In the genomic region with DNA sequence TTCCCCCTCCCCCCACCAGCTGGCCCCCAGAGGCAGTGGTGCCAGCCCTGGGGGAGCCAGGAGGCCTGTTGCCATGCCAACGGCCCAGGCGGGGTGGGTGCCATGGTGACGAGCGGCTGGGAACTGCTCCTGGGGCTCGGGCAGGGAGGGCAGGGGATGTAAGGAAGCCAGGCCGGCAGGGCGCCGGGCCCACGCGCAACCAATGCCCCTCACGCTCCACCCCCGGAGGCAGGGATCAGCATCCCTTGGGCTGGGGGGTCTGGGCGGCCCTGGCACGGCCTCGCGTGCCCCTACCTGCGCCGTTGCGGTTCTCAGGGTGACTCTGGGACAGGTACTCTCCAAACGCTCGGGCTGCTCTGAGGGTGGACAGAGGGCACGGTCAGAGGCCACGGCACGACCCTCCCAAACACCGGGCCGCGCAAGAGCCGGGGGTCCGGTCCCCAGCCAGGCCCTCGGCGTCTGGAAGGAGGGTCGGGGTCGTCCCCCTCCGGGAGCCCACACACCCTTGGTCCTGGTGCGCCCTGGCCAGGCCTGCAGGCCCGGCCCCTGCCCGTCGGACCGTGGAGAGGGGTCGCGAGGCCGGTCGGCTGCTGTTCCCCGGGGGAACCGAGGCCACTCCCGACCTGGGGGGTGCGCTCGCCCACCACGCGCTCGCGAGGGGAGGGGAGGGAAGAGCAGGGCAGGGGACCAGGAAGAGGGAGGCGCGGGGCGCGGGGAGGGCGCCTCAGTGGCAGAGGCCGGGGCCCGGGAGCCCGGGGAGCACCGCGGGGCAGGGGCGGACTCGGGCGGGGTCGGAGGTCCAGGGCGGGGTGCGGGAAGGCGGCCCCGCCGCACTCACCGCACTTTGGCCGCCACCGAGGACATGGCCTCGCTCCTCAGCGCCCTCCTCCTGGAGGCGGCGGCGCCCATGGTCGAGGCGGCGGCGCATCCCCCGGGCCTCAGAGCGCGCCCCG, we compare ENCODE assay signal across 1 cellular context.
TF ChIP-seq lines count a peak whose summit lies in the region.

No MANE protein-coding gene starts in this region.

TF ChIP-seq in HepG2, 621 proteins besides CTCF, POLR2A, EP300 and RAD21 (continued from another document):
- TF ChIP-seq NFE2L1 (CRISPR knock-in tag; IDR thresholded peaks at IDR 0.05; ENCODE audit: borderline replicate concordance) (no peak), BRCA1 (CRISPR knock-in tag; IDR thresholded peaks at IDR 0.05) (no peak), HDAC1 (CRISPR knock-in tag; IDR thresholded peaks at IDR 0.05) (peak; percentile 46; the same call in 1 of the 2 replicates), FOXO1 (CRISPR knock-in tag; IDR thresholded peaks at IDR 0.05) (0 out of 2 replicates have a peak, but pooled peaks have one; percentile 9), ZNF850 (CRISPR knock-in tag; conservative IDR thresholded peaks at IDR 0.05) (0 out of 2 replicates have a peak, but pooled peaks have one; percentile 17), ZFY (CRISPR knock-in tag; IDR thresholded peaks at IDR 0.05) (peak; percentile 43; the same call in 1 of the 2 replicates), ONECUT2 (CRISPR knock-in tag; IDR thresholded peaks at IDR 0.05) (no peak), ZNF776 (CRISPR knock-in tag; IDR thresholded peaks at IDR 0.05) (0 out of 2 replicates have a peak, but pooled peaks have one; percentile 39), RFXAP (CRISPR knock-in tag; IDR thresholded peaks at IDR 0.05; ENCODE audit: borderline replicate concordance) (no peak), TBX2 (CRISPR knock-in tag; IDR thresholded peaks at IDR 0.05; ENCODE audit: borderline replicate concordance) (0 out of 2 replicates have a peak, but pooled peaks have one; percentile 21), ZNF333 (CRISPR knock-in tag; IDR thresholded peaks at IDR 0.05; ENCODE audit: borderline replicate concordance) (0 out of 2 replicates have a peak, but pooled peaks have one; percentile 17), ZNF451 (CRISPR knock-in tag; IDR thresholded peaks at IDR 0.05) (0 out of 2 replicates have a peak, but pooled peaks have one; percentile 7), ZNF326 (CRISPR knock-in tag; IDR thresholded peaks at IDR 0.05; ENCODE audit: borderline replicate concordance) (no peak), PHF8 (CRISPR knock-in tag; IDR thresholded peaks at IDR 0.05) (0 out of 2 replicates have a peak, but pooled peaks have one; percentile 30), SAP130 (CRISPR knock-in tag; IDR thresholded peaks at IDR 0.05; ENCODE audit: low read depth) (peak; percentile 40), ZNF740 (CRISPR knock-in tag; IDR thresholded peaks at IDR 0.05) (peak; percentile 42; the same call in 1 of the 2 replicates), GABPB1 (CRISPR knock-in tag; IDR thresholded peaks at IDR 0.05) (peak; percentile 18; the same call in 1 of the 2 replicates), ZNF446 (CRISPR knock-in tag; IDR thresholded peaks at IDR 0.05) (no peak), TSC22D2 (CRISPR knock-in tag; IDR thresholded peaks at IDR 0.05; ENCODE audit: borderline replicate concordance) (no peak), GATAD2A (CRISPR knock-in tag; IDR thresholded peaks at IDR 0.05) (no peak), ATF7-NPFF (CRISPR knock-in tag; IDR thresholded peaks at IDR 0.05; ENCODE audit: low read depth) (peak; percentile 49), ISL2 (CRISPR knock-in tag; IDR thresholded peaks at IDR 0.05) (0 out of 2 replicates have a peak, but pooled peaks have one; percentile 1), ZSCAN9 (CRISPR knock-in tag; IDR thresholded peaks at IDR 0.05; ENCODE audit: borderline replicate concordance) (no peak), ARID4A (CRISPR knock-in tag; IDR thresholded peaks at IDR 0.05; ENCODE audit: borderline replicate concordance) (peak; percentile 54; the same call in 1 of the 2 replicates), RFX1 (IDR thresholded peaks at IDR 0.05) (peak; percentile 76)
- TF ChIP-seq, protein P1, sequence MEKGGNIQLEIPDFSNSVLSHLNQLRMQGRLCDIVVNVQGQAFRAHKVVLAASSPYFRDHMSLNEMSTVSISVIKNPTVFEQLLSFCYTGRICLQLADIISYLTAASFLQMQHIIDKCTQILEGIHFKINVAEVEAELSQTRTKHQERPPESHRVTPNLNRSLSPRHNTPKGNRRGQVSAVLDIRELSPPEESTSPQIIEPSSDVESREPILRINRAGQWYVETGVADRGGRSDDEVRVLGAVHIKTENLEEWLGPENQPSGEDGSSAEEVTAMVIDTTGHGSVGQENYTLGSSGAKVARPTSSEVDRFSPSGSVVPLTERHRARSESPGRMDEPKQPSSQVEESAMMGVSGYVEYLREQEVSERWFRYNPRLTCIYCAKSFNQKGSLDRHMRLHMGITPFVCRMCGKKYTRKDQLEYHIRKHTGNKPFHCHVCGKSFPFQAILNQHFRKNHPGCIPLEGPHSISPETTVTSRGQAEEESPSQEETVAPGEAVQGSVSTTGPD (CRISPR knock-in tag; IDR thresholded peaks at IDR 0.05) = no peak
- TF ChIP-seq, protein P2, sequence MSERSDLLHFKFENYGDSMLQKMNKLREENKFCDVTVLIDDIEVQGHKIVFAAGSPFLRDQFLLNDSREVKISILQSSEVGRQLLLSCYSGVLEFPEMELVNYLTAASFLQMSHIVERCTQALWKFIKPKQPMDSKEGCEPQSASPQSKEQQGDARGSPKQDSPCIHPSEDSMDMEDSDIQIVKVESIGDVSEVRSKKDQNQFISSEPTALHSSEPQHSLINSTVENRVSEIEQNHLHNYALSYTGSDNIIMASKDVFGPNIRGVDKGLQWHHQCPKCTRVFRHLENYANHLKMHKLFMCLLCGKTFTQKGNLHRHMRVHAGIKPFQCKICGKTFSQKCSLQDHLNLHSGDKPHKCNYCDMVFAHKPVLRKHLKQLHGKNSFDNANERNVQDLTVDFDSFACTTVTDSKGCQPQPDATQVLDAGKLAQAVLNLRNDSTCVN (CRISPR knock-in tag; IDR thresholded peaks at IDR 0.05; ENCODE audit: borderline replicate concordance) = no peak
- TF ChIP-seq, protein P3, sequence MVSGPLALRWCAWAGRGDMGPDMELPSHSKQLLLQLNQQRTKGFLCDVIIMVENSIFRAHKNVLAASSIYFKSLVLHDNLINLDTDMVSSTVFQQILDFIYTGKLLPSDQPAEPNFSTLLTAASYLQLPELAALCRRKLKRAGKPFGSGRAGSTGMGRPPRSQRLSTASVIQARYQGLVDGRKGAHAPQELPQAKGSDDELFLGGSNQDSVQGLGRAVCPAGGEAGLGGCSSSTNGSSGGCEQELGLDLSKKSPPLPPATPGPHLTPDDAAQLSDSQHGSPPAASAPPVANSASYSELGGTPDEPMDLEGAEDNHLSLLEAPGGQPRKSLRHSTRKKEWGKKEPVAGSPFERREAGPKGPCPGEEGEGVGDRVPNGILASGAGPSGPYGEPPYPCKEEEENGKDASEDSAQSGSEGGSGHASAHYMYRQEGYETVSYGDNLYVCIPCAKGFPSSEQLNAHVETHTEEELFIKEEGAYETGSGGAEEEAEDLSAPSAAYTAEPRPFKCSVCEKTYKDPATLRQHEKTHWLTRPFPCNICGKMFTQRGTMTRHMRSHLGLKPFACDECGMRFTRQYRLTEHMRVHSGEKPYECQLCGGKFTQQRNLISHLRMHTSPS (CRISPR knock-in tag; IDR thresholded peaks at IDR 0.05; ENCODE audit: low read depth) = 0 out of 2 replicates have a peak, but pooled peaks have one; percentile 48
- TF ChIP-seq, protein P4, sequence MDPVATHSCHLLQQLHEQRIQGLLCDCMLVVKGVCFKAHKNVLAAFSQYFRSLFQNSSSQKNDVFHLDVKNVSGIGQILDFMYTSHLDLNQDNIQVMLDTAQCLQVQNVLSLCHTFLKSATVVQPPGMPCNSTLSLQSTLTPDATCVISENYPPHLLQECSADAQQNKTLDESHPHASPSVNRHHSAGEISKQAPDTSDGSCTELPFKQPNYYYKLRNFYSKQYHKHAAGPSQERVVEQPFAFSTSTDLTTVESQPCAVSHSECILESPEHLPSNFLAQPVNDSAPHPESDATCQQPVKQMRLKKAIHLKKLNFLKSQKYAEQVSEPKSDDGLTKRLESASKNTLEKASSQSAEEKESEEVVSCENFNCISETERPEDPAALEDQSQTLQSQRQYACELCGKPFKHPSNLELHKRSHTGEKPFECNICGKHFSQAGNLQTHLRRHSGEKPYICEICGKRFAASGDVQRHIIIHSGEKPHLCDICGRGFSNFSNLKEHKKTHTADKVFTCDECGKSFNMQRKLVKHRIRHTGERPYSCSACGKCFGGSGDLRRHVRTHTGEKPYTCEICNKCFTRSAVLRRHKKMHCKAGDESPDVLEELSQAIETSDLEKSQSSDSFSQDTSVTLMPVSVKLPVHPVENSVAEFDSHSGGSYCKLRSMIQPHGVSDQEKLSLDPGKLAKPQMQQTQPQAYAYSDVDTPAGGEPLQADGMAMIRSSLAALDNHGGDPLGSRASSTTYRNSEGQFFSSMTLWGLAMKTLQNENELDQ (CRISPR knock-in tag; IDR thresholded peaks at IDR 0.05; ENCODE audit: borderline replicate concordance) = no peak
